ENCODE assay signal across 12 cellular contexts in the genomic region with DNA sequence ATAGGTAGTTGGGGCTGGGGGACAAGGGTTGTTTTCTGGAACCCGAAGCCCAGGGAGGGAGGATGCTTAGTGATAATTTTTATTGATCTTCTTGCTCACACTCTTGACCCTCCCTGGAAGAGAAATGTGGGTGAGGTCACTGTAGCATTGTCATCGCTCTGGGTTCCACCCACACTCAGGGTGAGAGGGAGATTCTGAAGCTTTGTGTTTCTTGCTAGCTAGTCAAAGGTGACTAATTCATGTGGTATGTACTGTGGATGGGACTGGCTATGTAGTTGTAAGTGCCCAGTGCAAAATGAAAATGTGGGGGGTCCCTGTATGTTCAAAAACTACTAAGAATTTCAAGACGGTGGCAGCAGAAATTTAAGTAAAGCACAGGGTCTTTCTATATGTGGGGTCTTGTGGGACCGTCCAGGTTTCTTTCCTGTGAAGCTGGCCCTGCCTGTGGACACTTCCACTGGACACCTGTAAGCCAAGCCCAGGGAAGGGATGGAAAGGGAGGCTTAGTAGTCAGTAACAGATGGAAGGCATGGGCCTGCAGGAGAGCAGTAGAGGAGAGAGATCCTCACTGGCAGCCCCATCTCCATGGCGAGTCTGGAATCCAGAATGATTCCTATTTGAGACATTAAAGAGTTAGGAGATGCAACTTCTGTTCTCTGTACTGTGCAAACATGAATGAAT. TPM values are rescaled to one million over a fixed set of nuclear protein-coding genes. Genes with fewer than 3 reads are reported as not detected.
DNase-seq lines count a peak whose midpoint lies in the region; ATAC-seq and TF ChIP-seq lines count a peak whose summit lies in the region.
"Had no signal": no experiment of that assay in that cellular context is flagged by ENCODE, and none has a peak within 500 bp of the region (broad histone marks: within the 10 kb centered on the region; RNA-seq: fewer than 3 reads in every experiment).

No MANE protein-coding gene starts in this region.

- no peaks in the 10 kb centered on the region for H3K36me3 ChIP-seq in upper lobe of left lung
- H3K36me3 ChIP-seq: prostate gland had no signal

- H3K27me3 ChIP-seq in foreskin keratinocyte (peaks cover 9% of the 10 kb centered on the region), upper lobe of left lung (no peaks in the 10 kb centered on the region)

- H3K27ac ChIP-seq in foreskin keratinocyte (no peak overlapping the region), upper lobe of left lung (no peak overlapping the region)
- H3K27ac ChIP-seq: prostate gland had no signal

- H3K4me1 Mint-ChIP-seq in activated CD8-positive, alpha-beta T cell treated with anti-CD3 and anti-CD28 coated beads for 36 hours (ENCODE audit: low read depth), result no peaks in the 10 kb centered on the region
- no peaks in the 10 kb centered on the region for H3K4me1 Mint-ChIP-seq in activated CD8-positive, alpha-beta T cell treated with anti-CD3 and anti-CD28 coated beads, Interleukin-2, amount 10 ng/mL, durations not matched to agents 7 days and 5 days (ENCODE audit: low read depth)
- H3K4me1 Mint-ChIP-seq: stimulated activated memory B cell treated with anti-CD40 and anti-IgM and Interleukin-4, amounts not matched to agents 10 μg/mL and 1 μg/mL and 100 μg/mL, for 72 hours had no signal

- no peak overlapping the region for H3K4me3 Mint-ChIP-seq in activated CD8-positive, alpha-beta T cell treated with anti-CD3 and anti-CD28 coated beads for 36 hours
- no peak overlapping the region for H3K4me3 Mint-ChIP-seq in activated CD8-positive, alpha-beta T cell treated with anti-CD3 and anti-CD28 coated beads, Interleukin-2, amount 10 ng/mL, durations not matched to agents 7 days and 5 days
- H3K4me3 Mint-ChIP-seq: stimulated activated memory B cell treated with anti-CD40 and anti-IgM and Interleukin-4, amounts not matched to agents 10 μg/mL and 1 μg/mL and 100 μg/mL, for 72 hours had no signal

- no peaks in the 10 kb centered on the region for H3K9me3 Mint-ChIP-seq in activated CD8-positive, alpha-beta T cell treated with anti-CD3 and anti-CD28 coated beads for 36 hours
- H3K9me3 Mint-ChIP-seq in activated CD8-positive, alpha-beta T cell treated with anti-CD3 and anti-CD28 coated beads, Interleukin-2, amount 10 ng/mL, durations not matched to agents 7 days and 5 days (ENCODE audit: insufficient read depth), result no peaks in the 10 kb centered on the region
- H3K9me3 Mint-ChIP-seq: stimulated activated memory B cell treated with anti-CD40 and anti-IgM and Interleukin-4, amounts not matched to agents 10 μg/mL and 1 μg/mL and 100 μg/mL, for 72 hours had no signal

- TF ChIP-seq POLR2A in upper lobe of left lung (IDR thresholded peaks at IDR 0.05), result no peak

- POLR2A ChIA-PET in activated CD8-positive, alpha-beta T cell treated with anti-CD3 and anti-CD28 coated beads for 36 hours (lab: Charles Lee), result no interaction called here
- POLR2A ChIA-PET in activated CD8-positive, alpha-beta T cell treated with anti-CD3 and anti-CD28 coated beads, Interleukin-2, amount 10 ng/mL, durations not matched to agents 7 days and 5 days (lab: Charles Lee), result no interaction called here

- peak; percentile 53 for ATAC-seq in activated CD8-positive, alpha-beta T cell treated with anti-CD3 and anti-CD28 coated beads for 36 hours
- no peak for ATAC-seq in activated CD8-positive, alpha-beta T cell treated with anti-CD3 and anti-CD28 coated beads, Interleukin-2, amount 10 ng/mL, durations not matched to agents 7 days and 5 days
- ATAC-seq in foreskin keratinocyte, result peak; percentile 97
- ATAC-seq in upper lobe of left lung (ENCODE audit: low FRiP score in 2 of 2), result peak; percentile 13 to 72
- no peak for ATAC-seq in HG02885 (IDR thresholded peaks at IDR 0.05; ENCODE audit: poor library complexity, unreplicated experiment)
- ATAC-seq: stimulated activated memory B cell treated with anti-CD40 and anti-IgM and Interleukin-4, amounts not matched to agents 10 μg/mL and 1 μg/mL and 100 μg/mL, for 72 hours had no signal

- DNase-seq in activated CD8-positive, alpha-beta T cell treated with anti-CD3 and anti-CD28 coated beads for 36 hours, result peak; percentile 4
- DNase-seq in activated CD8-positive, alpha-beta T cell treated with anti-CD3 and anti-CD28 coated beads, Interleukin-2, amount 10 ng/mL, durations not matched to agents 7 days and 5 days, result no peak
- peak; percentile 92 for DNase-seq in SW480 (ENCODE audit: low spot score)
- DNase-seq in foreskin keratinocyte, result peak; percentile 74 to 89
- DNase-seq in upper lobe of left lung, result no peak
- DNase-seq in NK-92 treated with Interleukin-12 subunit alpha and Interleukin-12 subunit beta, amount 100 ng/mL, for 24 hours (lab: John Stamatoyannopoulos, UW), result no peak
- DNase-seq in anterior cingulate cortex (lab: John Stamatoyannopoulos, UW), result no peak
- DNase-seq: activated effector memory CD4-positive, alpha-beta T cell treated with anti-CD3 and anti-CD28 coated beads, Interleukin-2, amount 50 U/mL, for 16 hours; NCI-H1417 had no signal

- H3K27ac Mint-ChIP-seq in activated CD8-positive, alpha-beta T cell treated with anti-CD3 and anti-CD28 coated beads for 36 hours, result no peak overlapping the region
- H3K27ac Mint-ChIP-seq in activated CD8-positive, alpha-beta T cell treated with anti-CD3 and anti-CD28 coated beads, Interleukin-2, amount 10 ng/mL, durations not matched to agents 7 days and 5 days, result no peak overlapping the region
- H3K27ac Mint-ChIP-seq: stimulated activated memory B cell treated with anti-CD40 and anti-IgM and Interleukin-4, amounts not matched to agents 10 μg/mL and 1 μg/mL and 100 μg/mL, for 72 hours had no signal

- TF ChIP-seq EP300 in upper lobe of left lung (IDR thresholded peaks at IDR 0.05), result no peak

- TF ChIP-seq CTCF in activated CD8-positive, alpha-beta T cell treated with anti-CD3 and anti-CD28 coated beads for 36 hours (IDR thresholded peaks at IDR 0.05), result no peak
- TF ChIP-seq CTCF in foreskin keratinocyte (conservative IDR thresholded peaks at IDR 0.05) (no peak), upper lobe of left lung (IDR thresholded peaks at IDR 0.05) (no peak)

- peaks cover 0 to 6% (median 0%) of the 10 kb centered on the region in 4 donors for H3K9me3 ChIP-seq in upper lobe of left lung
- H3K9me3 ChIP-seq: prostate gland had no signal

- H3K4me1 ChIP-seq in foreskin keratinocyte (peaks cover 11% of the 10 kb centered on the region), upper lobe of left lung (no peaks in the 10 kb centered on the region)
- H3K4me1 ChIP-seq: prostate gland had no signal

- WGBS in upper lobe of left lung, 2 donors, result 80 to 83% methylated on average over 5 of the region's 5 CpGs

- no peaks in the 10 kb centered on the region for H3K36me3 Mint-ChIP-seq in activated CD8-positive, alpha-beta T cell treated with anti-CD3 and anti-CD28 coated beads for 36 hours (ENCODE audit: low read depth)
- H3K36me3 Mint-ChIP-seq in activated CD8-positive, alpha-beta T cell treated with anti-CD3 and anti-CD28 coated beads, Interleukin-2, amount 10 ng/mL, durations not matched to agents 7 days and 5 days (ENCODE audit: low read depth), result no peaks in the 10 kb centered on the region
- H3K36me3 Mint-ChIP-seq: stimulated activated memory B cell treated with anti-CD40 and anti-IgM and Interleukin-4, amounts not matched to agents 10 μg/mL and 1 μg/mL and 100 μg/mL, for 72 hours had no signal

- H3K27me3 Mint-ChIP-seq in activated CD8-positive, alpha-beta T cell treated with anti-CD3 and anti-CD28 coated beads for 36 hours, result peaks cover 2% of the 10 kb centered on the region
- H3K27me3 Mint-ChIP-seq in activated CD8-positive, alpha-beta T cell treated with anti-CD3 and anti-CD28 coated beads, Interleukin-2, amount 10 ng/mL, durations not matched to agents 7 days and 5 days (ENCODE audit: low read depth), result peaks cover 18% of the 10 kb centered on the region

- H3K4me3 ChIP-seq in upper lobe of left lung, result no peak overlapping the region
- H3K4me3 ChIP-seq: prostate gland had no signal

- intact Hi-C loops in activated CD8-positive, alpha-beta T cell treated with anti-CD3 and anti-CD28 coated beads for 36 hours (cut with micrococcal nuclease), result no loop called here

- CTCF ChIA-PET in activated CD8-positive, alpha-beta T cell treated with anti-CD3 and anti-CD28 coated beads for 36 hours (lab: Charles Lee), result no interaction called here
- CTCF ChIA-PET in activated CD8-positive, alpha-beta T cell treated with anti-CD3 and anti-CD28 coated beads, Interleukin-2, amount 10 ng/mL, durations not matched to agents 7 days and 5 days (lab: Charles Lee), result no interaction called here

RNA-seq across cellular contexts. Expression of gene TSN, which starts 35.0 kb away (rescaled TPM):
- total RNA-seq in activated CD8-positive, alpha-beta T cell treated with anti-CD3 and anti-CD28 coated beads for 36 hours, result 10 to 100 TPM; 55.9 to 58.1 TPM
- total RNA-seq in activated CD8-positive, alpha-beta T cell treated with anti-CD3 and anti-CD28 coated beads, Interleukin-2, amount 10 ng/mL, durations not matched to agents 7 days and 5 days, result 10 to 100 TPM; 55.4 to 57.9 TPM
- total RNA-seq in foreskin keratinocyte, result 54.5 and 57.8 TPM in 2 replicates
- 32.4 and 38.8 TPM in 2 replicates for polyA plus RNA-seq in foreskin keratinocyte
- 10 to 100 TPM in 5 of 6 donors, 1 to 10 TPM in 1; 8.3 to 52.8 (median 40.0) TPM for total RNA-seq in upper lobe of left lung

RNA-seq across cellular contexts. Expression of gene NIFK, which starts 53.7 kb away (rescaled TPM):
- 100 to 1,000 TPM; 115 to 134 TPM for total RNA-seq in activated CD8-positive, alpha-beta T cell treated with anti-CD3 and anti-CD28 coated beads for 36 hours
- 10 to 100 TPM; 79.8 to 80.1 TPM for total RNA-seq in activated CD8-positive, alpha-beta T cell treated with anti-CD3 and anti-CD28 coated beads, Interleukin-2, amount 10 ng/mL, durations not matched to agents 7 days and 5 days
- total RNA-seq in foreskin keratinocyte, result 59.9 and 68.3 TPM in 2 replicates
- polyA plus RNA-seq in foreskin keratinocyte, result 80.4 and 95.5 TPM in 2 replicates
- 10 to 100 TPM; 10.8 to 57.6 (median 27.4) TPM for total RNA-seq in upper lobe of left lung

Comparison
In these comparisons a context has a peak if more than half of its experiments do, and no peak if none do; other contexts are left out.
1. ATAC-seq: peak in activated CD8-positive, alpha-beta T cell treated with anti-CD3 and anti-CD28 coated beads for 36 hours (single experiment), foreskin keratinocyte (single experiment) and upper lobe of left lung (2 of 2); none in activated CD8-positive, alpha-beta T cell treated with anti-CD3 and anti-CD28 coated beads, Interleukin-2, amount 10 ng/mL, durations not matched to agents 7 days and 5 days (single experiment) and HG02885 (single experiment).
2. DNase-seq: peak in activated CD8-positive, alpha-beta T cell treated with anti-CD3 and anti-CD28 coated beads for 36 hours (single experiment), SW480 (single experiment) and foreskin keratinocyte (2 of 2); none in activated CD8-positive, alpha-beta T cell treated with anti-CD3 and anti-CD28 coated beads, Interleukin-2, amount 10 ng/mL, durations not matched to agents 7 days and 5 days (single experiment), upper lobe of left lung (0 of 2), NK-92 treated with Interleukin-12 subunit alpha and Interleukin-12 subunit beta, amount 100 ng/mL, for 24 hours (single experiment) and anterior cingulate cortex (0 of 58).